ENCODE assay signal across 12 cellular contexts in genomic region chr11:61152816-61153592, GRCh38. TPM values are rescaled to one million over a fixed set of nuclear protein-coding genes. Genes with fewer than 3 reads are reported as not detected.
DNase-seq lines count a peak whose midpoint lies in the region; TF ChIP-seq lines count a peak whose summit lies in the region.
"Had no signal": no experiment of that assay in that cellular context is flagged by ENCODE, and none has a peak within 500 bp of the region (broad histone marks: within the 10 kb centered on the region; RNA-seq: fewer than 3 reads in every experiment).

No MANE protein-coding gene starts in this region.

- H3K14ac ChIP-seq in neuronal stem cell (ENCODE audit: low read length) = no peak overlapping the region

- peak overlapping the region; percentile 73 for H3K4me3 Mint-ChIP-seq in type B pancreatic cell
- H3K4me3 Mint-ChIP-seq: memory B cell; stimulated activated naive CD8-positive, alpha-beta T cell treated with anti-CD3 and anti-CD28 coated beads, Interleukin-15, amount 100 ng/mL, for 72 hours had no signal

- DNase-seq in NCI-H226 (peak; percentile 83), coronary artery (ENCODE audit: low spot score) (no peak), lung microvascular endothelial cell (ENCODE audit: low read depth in 2 of 2) (peak; percentile 49 to 61), type B pancreatic cell (ENCODE audit: extremely low spot score, unreplicated experiment) (no peak), cerebellar cortex (ENCODE audit: low spot score) (no peak), COLO668 (lab: John Stamatoyannopoulos, UW; ENCODE audit: unreplicated experiment) (no peak), neuronal stem cell (ENCODE audit: low spot score) (no peak)
- DNase-seq in activated CD4-positive, alpha-beta T cell treated with anti-CD3 and anti-CD28 coated beads, Interleukin-2, amount 50 U/mL, for 48 hours = no peak
- DNase-seq: activated effector memory CD4-positive, alpha-beta T cell treated with anti-CD3 and anti-CD28 coated beads, Interleukin-2, amount 50 U/mL, for 16 hours; RPMI8226; stimulated activated naive CD8-positive, alpha-beta T cell treated with anti-CD3 and anti-CD28 coated beads, Interleukin-15, amount 100 ng/mL, for 72 hours had no signal

- H3K27me3 Mint-ChIP-seq in type B pancreatic cell = no peaks in the 10 kb centered on the region
- H3K27me3 Mint-ChIP-seq: memory B cell; stimulated activated naive CD8-positive, alpha-beta T cell treated with anti-CD3 and anti-CD28 coated beads, Interleukin-15, amount 100 ng/mL, for 72 hours had no signal

- no peak overlapping the region for H4K91ac ChIP-seq in neuronal stem cell (ENCODE audit: low read depth, low read length, poor library complexity)

- H2BK15ac ChIP-seq in neuronal stem cell (ENCODE audit: low read length) = no peak overlapping the region

- no peak overlapping the region for H2AFZ ChIP-seq in neuronal stem cell (ENCODE audit: low read length)

- no peak overlapping the region for H2BK120ac ChIP-seq in neuronal stem cell (ENCODE audit: low read depth, low read length)

- H3K4me1 ChIP-seq in neuronal stem cell (ENCODE audit: control insufficient read depth in 2 of 2, insufficient read depth in 1 of 2, low read depth in 1 of 2, low read length in 2 of 2) = peaks cover 23 to 41% of the 10 kb centered on the region in 2 donors

- H3K9ac ChIP-seq in neuronal stem cell (ENCODE audit: low read depth, low read length, poor library complexity) = no peak overlapping the region

- no peaks in the 10 kb centered on the region for H3K27me3 ChIP-seq in neuronal stem cell (ENCODE audit: control insufficient read depth in 3 of 3, insufficient read depth in 3 of 3, low read depth in 1 of 3, low read length in 3 of 3)

- H3K36me3 Mint-ChIP-seq in type B pancreatic cell = peaks cover 22% of the 10 kb centered on the region

- peaks cover 51% of the 10 kb centered on the region for H3K4me1 Mint-ChIP-seq in type B pancreatic cell (ENCODE audit: unreplicated experiment)

- H2BK5ac ChIP-seq in neuronal stem cell (ENCODE audit: low read length) = no peak overlapping the region

- H3K27ac ChIP-seq in coronary artery = peak overlapping the region; percentile 85 to 88
- H3K27ac ChIP-seq in neuronal stem cell (replicated peaks; ENCODE audit: low read length) = no peak overlapping the region

- H3K27ac Mint-ChIP-seq in type B pancreatic cell = peak overlapping the region; percentile 94
- H3K27ac Mint-ChIP-seq: memory B cell had no signal

- TF ChIP-seq CTCF in coronary artery (IDR thresholded peaks at IDR 0.05) (no peak), type B pancreatic cell (conservative IDR thresholded peaks at IDR 0.05) (no peak)

- H3K4me3 ChIP-seq in coronary artery (peak overlapping the region; percentile 16), neuronal stem cell (ENCODE audit: low read length in 2 of 2) (no peak overlapping the region)

- H3K23ac ChIP-seq in neuronal stem cell (ENCODE audit: low read depth, low read length, poor library complexity) = no peak overlapping the region

- H2AK5ac ChIP-seq in neuronal stem cell (ENCODE audit: low read depth, low read length) = no peak overlapping the region

- no peak overlapping the region for H3K4ac ChIP-seq in neuronal stem cell (ENCODE audit: low read length)

- no peak overlapping the region for H3K4me2 ChIP-seq in neuronal stem cell (ENCODE audit: insufficient read depth, low read length, poor library complexity, severe bottlenecking)

- H3K9me3 Mint-ChIP-seq in type B pancreatic cell = peaks cover 10% of the 10 kb centered on the region

- peaks cover 3 to 14% of the 10 kb centered on the region in 2 donors for H3K36me3 ChIP-seq in neuronal stem cell (replicated peaks in 1 of 2; ENCODE audit: control insufficient read depth in 2 of 2, insufficient read depth in 2 of 2, low read length in 2 of 2)

- no peak overlapping the region for H4K8ac ChIP-seq in neuronal stem cell (ENCODE audit: low read depth, low read length)

- peaks cover 7% of the 10 kb centered on the region for H3K79me1 ChIP-seq in neuronal stem cell (ENCODE audit: low read depth, low read length)

- no peak overlapping the region for H2BK12ac ChIP-seq in neuronal stem cell (ENCODE audit: low read length)

- no peak overlapping the region for H3K18ac ChIP-seq in neuronal stem cell (ENCODE audit: low read length)

- H3K9me3 ChIP-seq in neuronal stem cell (replicated peaks in 1 of 2; ENCODE audit: control insufficient read depth in 2 of 2, insufficient read depth in 1 of 2, low read depth in 1 of 2, low read length in 2 of 2) = peaks cover 0 to 31% of the 10 kb centered on the region in 2 donors

- no CpG with 5 or more reads among the region's 9 CpGs for WGBS in neuronal stem cell (ENCODE audit: extremely low coverage in 2 of 2, insufficient read length in 2 of 2, insufficient replicate concordance in 1 of 2), 2 donors

RNA-seq across cellular contexts. Expression of gene VPS37C, which starts 8.2 kb away (rescaled TPM):
- 4.4 and 6.2 TPM in 2 replicates for total RNA-seq in lung microvascular endothelial cell
- total RNA-seq in type B pancreatic cell (ENCODE audit: low replicate concordance) = 27.8 and 42.1 TPM in 2 replicates
- 13.9 TPM for polyA plus RNA-seq in neuronal stem cell (2013, experiment 1 of 2)
- 14.1 TPM for polyA plus RNA-seq in neuronal stem cell (2013, experiment 2 of 2)

RNA-seq across cellular contexts. Expression of gene PGA3, which starts 50.3 kb away (rescaled TPM):
- not detected in 2 replicates for total RNA-seq in lung microvascular endothelial cell
- total RNA-seq in type B pancreatic cell (ENCODE audit: low replicate concordance) = 1.3 TPM in 1 of 2 replicates, not detected in the other
- 0.14 TPM for polyA plus RNA-seq in neuronal stem cell (2013, experiment 1 of 2)
- 0.14 TPM for polyA plus RNA-seq in neuronal stem cell (2013, experiment 2 of 2)

RNA-seq across cellular contexts. Expression of gene CD5, which starts 50.7 kb away (rescaled TPM):
- total RNA-seq in lung microvascular endothelial cell = not detected in 2 replicates
- total RNA-seq in type B pancreatic cell (ENCODE audit: low replicate concordance) = not detected in 2 replicates
- polyA plus RNA-seq in neuronal stem cell (2013, experiment 1 of 2) = not detected
- not detected for polyA plus RNA-seq in neuronal stem cell (2013, experiment 2 of 2)

Comparison
In these comparisons a context has a peak if more than half of its experiments do, and no peak if none do; other contexts are left out.
1. DNase-seq: peak in NCI-H226 (single experiment) and lung microvascular endothelial cell (2 of 2); none in coronary artery (single experiment), type B pancreatic cell (single experiment), cerebellar cortex (single experiment), activated CD4-positive, alpha-beta T cell treated with anti-CD3 and anti-CD28 coated beads, Interleukin-2, amount 50 U/mL, for 48 hours (0 of 2), COLO668 (single experiment) and neuronal stem cell (single experiment).